15 cellular contexts compared by ENCODE assay signal in genomic region chr7:28183627-28184026, GRCh38.
"Had no signal": no experiment of that assay in that cellular context is flagged by ENCODE, and none has a peak within 500 bp of the region (broad histone marks: within the 10 kb centered on the region; RNA-seq: fewer than 3 reads in every experiment).

No MANE protein-coding gene starts in this region.

- H3K9me3 Mint-ChIP-seq: activated naive CD8-positive, alpha-beta T cell treated with anti-CD3 and anti-CD28 coated beads for 36 hours; activated T-cell treated with anti-CD3 and anti-CD28 coated beads, Interleukin-2, amount 50 U/mL, for 24 hours; stimulated activated naive B cell treated with anti-CD40 and anti-IgM and Interleukin-4, amounts not matched to agents 10 μg/mL and 1 μg/mL and 100 μg/mL, for 72 hours; T-helper 1 cell treated with Interleukin-12 subunit alpha and Interleukin-12 subunit beta and Interleukin-4 antibody, amounts not matched to agents 30 μg/mL and 1 μg/mL, for 36 hours had no signal

- H3K27ac Mint-ChIP-seq: activated naive CD8-positive, alpha-beta T cell treated with anti-CD3 and anti-CD28 coated beads for 36 hours; activated T-cell treated with anti-CD3 and anti-CD28 coated beads, Interleukin-2, amount 50 U/mL, for 24 hours; naive thymus-derived CD4-positive, alpha-beta T cell; stimulated activated naive B cell treated with anti-CD40 and anti-IgM and Interleukin-4, amounts not matched to agents 10 μg/mL and 1 μg/mL and 100 μg/mL, for 72 hours; T-helper 1 cell treated with Interleukin-12 subunit alpha and Interleukin-12 subunit beta and Interleukin-4 antibody, amounts not matched to agents 30 μg/mL and 1 μg/mL, for 36 hours had no signal

- H3K4me3 ChIP-seq: esophagus muscularis mucosa, transverse colon had no signal

- DNase-seq: activated gamma-delta T cell; activated naive CD8-positive, alpha-beta T cell treated with anti-CD3 and anti-CD28 coated beads for 36 hours; activated T-cell treated with anti-CD3 and anti-CD28 coated beads, Interleukin-2, amount 50 U/mL, for 24 hours; anterior cingulate cortex; foreskin melanocyte; head of caudate nucleus; naive thymus-derived CD4-positive, alpha-beta T cell; nucleus accumbens; right cardiac atrium; stimulated activated CD4-positive, alpha-beta T cell treated with anti-CD3 and anti-CD28 coated beads, Interleukin-1b, Interleukin-23, amount 100 ng/mL, for 48 hours; stimulated activated naive B cell treated with anti-CD40 and anti-IgM and Interleukin-4, amounts not matched to agents 10 μg/mL and 1 μg/mL and 100 μg/mL, for 72 hours; substantia nigra; transverse colon had no signal

- H3K4me3 Mint-ChIP-seq: activated naive CD8-positive, alpha-beta T cell treated with anti-CD3 and anti-CD28 coated beads for 36 hours; activated T-cell treated with anti-CD3 and anti-CD28 coated beads, Interleukin-2, amount 50 U/mL, for 24 hours; stimulated activated naive B cell treated with anti-CD40 and anti-IgM and Interleukin-4, amounts not matched to agents 10 μg/mL and 1 μg/mL and 100 μg/mL, for 72 hours; T-helper 1 cell treated with Interleukin-12 subunit alpha and Interleukin-12 subunit beta and Interleukin-4 antibody, amounts not matched to agents 30 μg/mL and 1 μg/mL, for 36 hours had no signal

- H3K27me3 Mint-ChIP-seq: stimulated activated naive B cell treated with anti-CD40 and anti-IgM and Interleukin-4, amounts not matched to agents 10 μg/mL and 1 μg/mL and 100 μg/mL, for 72 hours had no signal

- H3K27ac ChIP-seq: esophagus muscularis mucosa, transverse colon had no signal

- H3K27me3 ChIP-seq: esophagus muscularis mucosa, transverse colon had no signal

- ATAC-seq: naive thymus-derived CD4-positive, alpha-beta T cell; right cardiac atrium; stimulated activated naive B cell treated with anti-CD40 and anti-IgM and Interleukin-4, amounts not matched to agents 10 μg/mL and 1 μg/mL and 100 μg/mL, for 72 hours had no signal
